8 cellular contexts compared by ENCODE assay signal in the genomic region with DNA sequence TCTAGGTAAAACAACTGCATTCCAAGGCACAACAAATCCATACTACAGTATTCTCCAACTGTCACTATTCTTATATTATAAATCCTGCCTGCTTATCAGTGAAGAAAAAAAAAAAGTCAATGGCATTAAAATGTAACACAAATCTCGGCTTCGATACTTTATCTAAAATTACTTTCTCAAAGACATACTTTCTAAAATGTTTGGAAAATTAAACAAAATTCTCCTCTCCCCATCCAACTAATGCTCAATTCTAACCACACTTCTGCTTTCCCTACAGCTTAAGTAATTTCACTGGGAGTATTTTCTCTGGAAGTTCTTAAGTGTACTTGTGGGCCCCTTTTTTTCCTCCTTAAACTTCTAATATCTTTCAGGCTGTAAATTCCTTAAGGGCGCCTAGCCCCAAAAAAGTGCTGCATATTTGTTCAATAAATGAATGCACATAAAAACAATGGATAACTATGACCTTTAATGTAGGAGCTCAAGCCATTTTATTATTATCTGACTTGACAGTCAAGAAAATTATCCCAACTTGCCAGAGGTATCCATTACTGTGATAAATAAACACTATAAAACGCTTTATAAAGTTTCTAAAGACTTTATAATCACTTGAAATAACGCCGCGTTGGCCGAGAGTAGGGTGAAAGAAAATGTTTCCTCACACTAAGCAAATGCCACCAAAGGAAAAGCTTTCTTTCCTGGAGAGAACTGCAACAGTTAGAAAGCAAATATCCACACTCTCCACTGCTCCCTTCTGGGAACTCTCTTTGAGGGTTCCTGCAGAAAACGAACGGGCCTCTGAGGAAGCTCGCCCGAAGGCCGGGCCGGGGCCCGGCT. TPM values are rescaled to one million over a fixed set of nuclear protein-coding genes. Genes with fewer than 3 reads are reported as not detected.
DNase-seq lines count a peak whose midpoint lies in the region; ATAC-seq and TF ChIP-seq lines count a peak whose summit lies in the region.

No MANE protein-coding gene starts in this region.

- H3K4me2 ChIP-seq in SU-DHL-6 (ENCODE audit: low read depth, low read length, poor library complexity, severe bottlenecking), result peak overlapping the region; percentile 88

- TF ChIP-seq CTCF in SU-DHL-6 (IDR thresholded peaks at IDR 0.05; ENCODE audit: insufficient read depth, low read length, poor library complexity, severe bottlenecking) (no peak), sigmoid colon (IDR thresholded peaks at IDR 0.05) (no peak)

- H3K27me3 Mint-ChIP-seq in activated CD4-positive, alpha-beta T cell treated with anti-CD3 and anti-CD28 coated beads for 36 hours, result peaks cover 3% of the 10 kb centered on the region

- H3K9ac ChIP-seq in SU-DHL-6 (ENCODE audit: low read length), result peak overlapping the region; percentile 70

- POLR2A ChIA-PET in activated CD4-positive, alpha-beta T cell treated with anti-CD3 and anti-CD28 coated beads for 36 hours (lab: Charles Lee), result interaction anchor here (0.7 to 2.0 kb wide), 4 partner anchors 19 to 213 kb away, joined by 3 to 9 read pairs (median 6); partner anchors contain the start of gene DTD2

- peaks cover 5% of the 10 kb centered on the region; the same call in 1 of the 2 replicates for H3K79me2 ChIP-seq in SU-DHL-6 (ENCODE audit: insufficient read depth, low read length)

- no peak for ATAC-seq in activated CD4-positive, alpha-beta T cell treated with anti-CD3 and anti-CD28 coated beads for 36 hours
- ATAC-seq in HG02763 (IDR thresholded peaks at IDR 0.05; ENCODE audit: unreplicated experiment), result no peak
- ATAC-seq in HG03439 (IDR thresholded peaks at IDR 0.05; ENCODE audit: unreplicated experiment), result no peak

- no peak for TF ChIP-seq EP300 in sigmoid colon (IDR thresholded peaks at IDR 0.05)

- no peak for DNase-seq in activated CD4-positive, alpha-beta T cell treated with anti-CD3 and anti-CD28 coated beads for 36 hours
- DNase-seq in activated CD4-positive, alpha-beta T cell treated with anti-CD3 and anti-CD28 coated beads, Interleukin-2, amount 50 U/mL, for 48 hours, result no peak
- DNase-seq in fibroblast of the conjunctiva (ENCODE audit: low read depth) (peak; percentile 14), sigmoid colon (no peak)
- no peak for DNase-seq in activated CD8-positive, alpha-beta memory T cell treated with anti-CD3 and anti-CD28 coated beads for 24 hours

- no peak overlapping the region for H3K27ac ChIP-seq in SU-DHL-6 (ENCODE audit: low read depth, low read length)
- H3K27ac ChIP-seq in sigmoid colon, result peak overlapping the region; percentile 90 to 95 (median 92)

- H3K36me3 ChIP-seq in SU-DHL-6 (ENCODE audit: low read length) (no peaks in the 10 kb centered on the region), sigmoid colon (no peaks in the 10 kb centered on the region)

- H3K4me1 Mint-ChIP-seq in activated CD4-positive, alpha-beta T cell treated with anti-CD3 and anti-CD28 coated beads for 36 hours, result peaks cover 27% of the 10 kb centered on the region

- H3F3A ChIP-seq in SU-DHL-6 (ENCODE audit: insufficient read depth), result peaks cover 9% of the 10 kb centered on the region; the same call in 1 of the 2 replicates

- WGBS in sigmoid colon, 2 donors, result 2 to 10% methylated on average over 15 of the region's 15 CpGs

- H3K4me1 ChIP-seq in sigmoid colon, result peaks cover 0 to 45% (median 27%) of the 10 kb centered on the region in 4 donors

- intact Hi-C loops in activated CD4-positive, alpha-beta T cell treated with anti-CD3 and anti-CD28 coated beads for 36 hours (cut with DNase I, micrococcal nuclease), result loop anchor here (1.0 to 10.0 kb wide), 10 partner anchors 30 to 784 kb away; partner anchors contain the start of genes DTD2 (in 2 of the 2), HECTD1 (in 2 of the 2), NUBPL (in 1 of the 2) and RNU6-8 (in 1 of the 2)
- intact Hi-C loops in sigmoid colon (cut with DNase I), result loop anchor here (2.0 to 5.0 kb wide), 2 partner anchors 37 to 143 kb away; partner anchors contain the start of genes DTD2 and NUBPL

- H3K36me3 Mint-ChIP-seq in activated CD4-positive, alpha-beta T cell treated with anti-CD3 and anti-CD28 coated beads for 36 hours (ENCODE audit: low read depth), result peaks cover 1% of the 10 kb centered on the region

- H3K9me2 ChIP-seq in SU-DHL-6 (replicated peaks; ENCODE audit: insufficient read depth, low read length), result no peaks in the 10 kb centered on the region

- no peaks in the 10 kb centered on the region for H4K20me1 ChIP-seq in SU-DHL-6 (ENCODE audit: low read depth, low read length)

- H3K27ac Mint-ChIP-seq in activated CD4-positive, alpha-beta T cell treated with anti-CD3 and anti-CD28 coated beads for 36 hours, result peak overlapping the region; percentile 26

- peak overlapping the region; percentile 94 for H3K4me3 Mint-ChIP-seq in activated CD4-positive, alpha-beta T cell treated with anti-CD3 and anti-CD28 coated beads for 36 hours

- H3K9me3 ChIP-seq in SU-DHL-6 (ENCODE audit: insufficient read depth, low read length) (no peaks in the 10 kb centered on the region), sigmoid colon (no peaks in the 10 kb centered on the region)

- peak overlapping the region; percentile 82 for H3K4me3 ChIP-seq in SU-DHL-6 (ENCODE audit: insufficient read depth, low read length, poor library complexity, severe bottlenecking)
- peak overlapping the region; percentile 86 to 100 (median 92) for H3K4me3 ChIP-seq in sigmoid colon

- CTCF ChIA-PET in activated CD4-positive, alpha-beta T cell treated with anti-CD3 and anti-CD28 coated beads for 36 hours (lab: Charles Lee), result interaction anchor here (0.7 to 3.0 kb wide), 8 partner anchors 12 to 43 kb away, joined by 3 to 19 read pairs (median 4); partner anchors contain the start of gene DTD2

- peak overlapping the region; percentile 70 for H2AFZ ChIP-seq in SU-DHL-6 (ENCODE audit: low read depth, low read length, severe bottlenecking)

- no peaks in the 10 kb centered on the region for H3K9me3 Mint-ChIP-seq in activated CD4-positive, alpha-beta T cell treated with anti-CD3 and anti-CD28 coated beads for 36 hours (ENCODE audit: low read depth)

- TF ChIP-seq POLR2A in sigmoid colon (IDR thresholded peaks at IDR 0.05), result no peak

- H3K27me3 ChIP-seq in SU-DHL-6 (ENCODE audit: low read length) (no peaks in the 10 kb centered on the region), sigmoid colon (no peaks in the 10 kb centered on the region)

RNA-seq across cellular contexts. Expression of gene HEATR5A, which starts 1.0 kb away (rescaled TPM):
- 1 to 10 TPM; 8.5 to 9.4 TPM for total RNA-seq in activated CD4-positive, alpha-beta T cell treated with anti-CD3 and anti-CD28 coated beads for 36 hours
- total RNA-seq in sigmoid colon, result 10 to 100 TPM; 27.6 to 41.9 (median 36.0) TPM
- polyA plus RNA-seq in sigmoid colon, result 10 to 100 TPM in 2 of 3 donors, 1 to 10 TPM in 1; 9.3 to 28.7 (median 10.2) TPM

RNA-seq across cellular contexts. Expression of gene DTD2, which starts 37.9 kb away (rescaled TPM):
- 10 to 100 TPM; 17.5 to 21.6 TPM for total RNA-seq in activated CD4-positive, alpha-beta T cell treated with anti-CD3 and anti-CD28 coated beads for 36 hours
- total RNA-seq in sigmoid colon, result 10 to 100 TPM; 26.0 to 31.6 (median 27.6) TPM
- polyA plus RNA-seq in sigmoid colon, result 10 to 100 TPM; 10.8 to 13.8 (median 11.6) TPM
